Comparison of ENCODE assay signal across 8 cellular contexts in genomic region chrX:52574416-52575275, GRCh38. TPM values are rescaled to one million over a fixed set of nuclear protein-coding genes. Genes with fewer than 3 reads are reported as not detected.
A peak's percentile ranks its signal among the peaks of the same experiment; 100 is the strongest.
DNase-seq lines count a peak whose midpoint lies in the region; ATAC-seq, FAIRE-seq and TF ChIP-seq lines count a peak whose summit lies in the region.

No MANE protein-coding gene starts in this region.

- FAIRE-seq in GM12891 (lab: Jason Lieb, UNC), result peak; percentile 91

- no peak for ATAC-seq in HG03175 (IDR thresholded peaks at IDR 0.05; ENCODE audit: unreplicated experiment)

- peak overlapping the region; percentile 95 for H3K27ac Mint-ChIP-seq in mesothelial cell of epicardium

- H3K9me3 Mint-ChIP-seq in mesothelial cell of epicardium, result peaks cover 30% of the 10 kb centered on the region

- H3K4me1 Mint-ChIP-seq in mesothelial cell of epicardium, result peaks cover 12% of the 10 kb centered on the region

- no peak overlapping the region for H3K27ac ChIP-seq in C4-2B

- no peaks in the 10 kb centered on the region for H3K27me3 Mint-ChIP-seq in mesothelial cell of epicardium (ENCODE audit: low read depth)

- H3K4me3 ChIP-seq in LNCaP clone FGC (ENCODE audit: low read depth, low read length), result no peak overlapping the region

- no peak overlapping the region for H3K4me3 Mint-ChIP-seq in mesothelial cell of epicardium

- DNase-seq in GM12891 (ENCODE audit: insufficient read length, low spot score), result peak; percentile 8
- peak; percentile 30 for DNase-seq in LNCaP clone FGC (ENCODE audit: low read depth)
- DNase-seq in SHP77 (lab: John Stamatoyannopoulos, UW), result peak; percentile 85 to 94
- DNase-seq in dermis microvascular lymphatic vessel endothelial cell (ENCODE audit: low read depth in 2 of 2), result peak; percentile 16 to 52
- no peak for DNase-seq in mesothelial cell of epicardium (ENCODE audit: low spot score in 2 of 2, unreplicated experiment in 2 of 2)
- no peak for DNase-seq in NCI-H226

- no peak for TF ChIP-seq POLR2A in GM12891 (IDR thresholded peaks at IDR 0.05; ENCODE audit: low read depth, low read length)

- peak; percentile 71 for TF ChIP-seq CTCF in C4-2B (conservative IDR thresholded peaks at IDR 0.05)
- TF ChIP-seq CTCF in LNCaP clone FGC (IDR thresholded peaks at IDR 0.05; ENCODE audit: control insufficient read depth, extremely low read depth, insufficient read depth), result peak; percentile 69
- peak; percentile 75 for TF ChIP-seq CTCF in mesothelial cell of epicardium (IDR thresholded peaks at IDR 0.05; ENCODE audit: unreplicated experiment)

- H3K36me3 Mint-ChIP-seq in mesothelial cell of epicardium, result no peaks in the 10 kb centered on the region

TF ChIP-seq in GM12891, 5 proteins besides CTCF, POLR2A, EP300 and RAD21:
- no peak for TF ChIP-seq TAF1 (IDR thresholded peaks at IDR 0.05; ENCODE audit: low read depth, low read length)
- TF ChIP-seq POU2F2 (IDR thresholded peaks at IDR 0.05; ENCODE audit: low read depth, low read length), result no peak
- TF ChIP-seq SPI1 (IDR thresholded peaks at IDR 0.05; ENCODE audit: low read depth, low read length), result no peak
- no peak for TF ChIP-seq PAX5 (IDR thresholded peaks at IDR 0.05; ENCODE audit: insufficient read depth, low read length, severe bottlenecking)
- no peak for TF ChIP-seq POLR2AphosphoS5 (IDR thresholded peaks at IDR 0.05; ENCODE audit: low read depth, low read length)

RNA-seq across cellular contexts. Expression of gene XAGE1B, which starts 57.8 kb away (rescaled TPM):
- polyA plus RNA-seq in GM12891 (2012; ENCODE audit: low read depth, missing spikeins), result not detected
- total RNA-seq in dermis microvascular lymphatic vessel endothelial cell, result not detected in 2 replicates
- not detected in 3 replicates for total RNA-seq in mesothelial cell of epicardium

Comparison
In these comparisons a context has a peak if more than half of its experiments do, and no peak if none do; other contexts are left out.
1. DNase-seq: peak in GM12891 (single experiment), LNCaP clone FGC (single experiment), SHP77 (2 of 2) and dermis microvascular lymphatic vessel endothelial cell (2 of 2); none in mesothelial cell of epicardium (0 of 2) and NCI-H226 (single experiment).
2. Peak in every context shown above with its lines, with median percentiles within 50 percentile points of each other: CTCF ChIP-seq.